In the genomic region with DNA sequence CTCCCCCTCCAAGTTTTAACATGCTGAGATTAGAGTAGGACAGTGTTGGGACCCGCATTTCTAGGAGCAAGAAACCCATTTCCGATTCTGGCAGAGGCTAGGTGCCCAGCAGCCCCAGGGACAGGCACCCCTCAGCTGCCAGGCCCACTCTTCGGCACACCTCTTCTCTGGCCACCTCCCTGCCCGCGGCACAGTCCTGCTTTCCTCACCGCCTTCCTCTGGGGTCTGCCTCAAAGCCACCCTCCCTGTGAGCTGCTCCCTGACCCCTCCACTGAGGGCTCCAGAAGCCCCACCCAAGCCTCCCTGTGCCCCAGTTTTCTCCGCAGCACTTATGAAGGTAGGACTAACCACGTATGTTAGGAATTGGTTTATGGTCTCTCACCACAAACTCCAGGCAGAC, we compare ENCODE assay signal across 17 cellular contexts.
A peak's percentile ranks its signal among the peaks of the same experiment; 100 is the strongest.
DNase-seq lines count a peak whose midpoint lies in the region; ATAC-seq, FAIRE-seq and TF ChIP-seq lines count a peak whose summit lies in the region.
"Had no signal": no experiment of that assay in that cellular context is flagged by ENCODE, and none has a peak within 500 bp of the region (broad histone marks: within the 10 kb centered on the region; RNA-seq: fewer than 3 reads in every experiment).

No MANE protein-coding gene starts in this region.

- no peak overlapping the region for H3K4me3 Mint-ChIP-seq in activated T-cell treated with anti-CD3 and anti-CD28 coated beads, Interleukin-2, amount 50 U/mL, for 24 hours

- intact Hi-C loops in left colon (cut with DNase I, micrococcal nuclease): no loop called here

- H3K36me3 ChIP-seq in bronchial epithelial cell (ENCODE audit: control insufficient read depth, insufficient read depth, low read length): peaks cover 20% of the 10 kb centered on the region
- H3K36me3 ChIP-seq in muscle layer of duodenum (ENCODE audit: control insufficient read depth in 1 of 2, insufficient read depth in 2 of 2, low read length in 2 of 2): peaks cover 8 to 9% of the 10 kb centered on the region in 2 donors
- peaks cover 0 to 4% (median 0%) of the 10 kb centered on the region in 3 donors for H3K36me3 ChIP-seq in tibial nerve

- peaks cover 15 to 51% of the 10 kb centered on the region in 2 donors for H3K4me1 ChIP-seq in muscle layer of duodenum (ENCODE audit: control insufficient read depth in 1 of 2, insufficient read depth in 2 of 2, low read length in 2 of 2)
- peaks cover 0 to 74% (median 34%) of the 10 kb centered on the region in 4 donors for H3K4me1 ChIP-seq in tibial nerve

- no peak for ATAC-seq in left colon

- peak; percentile 7 for FAIRE-seq in bronchial epithelial cell (lab: Jason Lieb, UNC)

- TF ChIP-seq EP300 in tibial nerve (IDR thresholded peaks at IDR 0.05): no peak

- no peak for TF ChIP-seq POLR2A in tibial nerve (IDR thresholded peaks at IDR 0.05)

- H3K4me1 Mint-ChIP-seq in activated T-cell treated with anti-CD3 and anti-CD28 coated beads, Interleukin-2, amount 50 U/mL, for 24 hours (ENCODE audit: low read depth): peaks cover 79% of the 10 kb centered on the region

- DNase-seq in activated T-cell treated with anti-CD3 and anti-CD28 coated beads, Interleukin-2, amount 50 U/mL, for 24 hours: no peak
- DNase-seq in activated T-cell treated with anti-CD3 and anti-CD28 coated beads, Interleukin-2, amount 50 U/mL, for 1 hour: no peak
- DNase-seq in bronchial epithelial cell (ENCODE audit: low read depth) (no peak), tibial nerve (ENCODE audit: low spot score in 2 of 2) (no peak), left colon (no peak)
- DNase-seq in activated effector memory CD4-positive, alpha-beta T cell treated with anti-CD3 and anti-CD28 coated beads, Interleukin-2, amount 50 U/mL, for 16 hours: no peak
- DNase-seq in activated CD4-positive, alpha-beta T cell treated with anti-CD3 and anti-CD28 coated beads for 4 hours: no peak
- DNase-seq: 8988T; effector CD8-positive, alpha-beta T cell; heart right ventricle; left lung; NCI-H1694 treated with DMSO at 0.1 percent for 48 hours; NCI-H774; Right ventricle myocardium superior; stimulated activated CD4-positive, alpha-beta T cell treated with anti-CD3 and anti-CD28 coated beads, Interleukin-4, amount 100 ng/mL, for 1 hour had no signal

- H3K4me3 ChIP-seq in bronchial epithelial cell (ENCODE audit: low read depth, low read length) (no peak overlapping the region), muscle layer of duodenum (ENCODE audit: low read depth in 1 of 2, low read length in 2 of 2) (no peak overlapping the region), tibial nerve (no peak overlapping the region)
- H3K4me3 ChIP-seq: heart right ventricle, left lung had no signal

- TF ChIP-seq CTCF in bronchial epithelial cell (IDR thresholded peaks at IDR 0.05; ENCODE audit: insufficient read depth, low read length, severe bottlenecking): no peak
- TF ChIP-seq CTCF in tibial nerve (IDR thresholded peaks at IDR 0.05): no peak

- H3K27ac ChIP-seq in muscle layer of duodenum (ENCODE audit: low read length) (peak overlapping the region; percentile 21), tibial nerve (peak overlapping the region; percentile 77 to 90 (median 86))

- H3K27ac Mint-ChIP-seq in activated T-cell treated with anti-CD3 and anti-CD28 coated beads, Interleukin-2, amount 50 U/mL, for 24 hours: peak overlapping the region; percentile 72
- H3K27ac Mint-ChIP-seq: progenitor cell of endocrine pancreas had no signal

- H3K9me3 ChIP-seq in muscle layer of duodenum (ENCODE audit: control insufficient read depth in 1 of 2, low read length in 2 of 2) (no peaks in the 10 kb centered on the region), tibial nerve (no peaks in the 10 kb centered on the region)
- H3K9me3 ChIP-seq: heart right ventricle, left lung had no signal

- H3K36me3 Mint-ChIP-seq in activated T-cell treated with anti-CD3 and anti-CD28 coated beads, Interleukin-2, amount 50 U/mL, for 24 hours (ENCODE audit: low read depth): peaks cover 76% of the 10 kb centered on the region

- 88 to 91% methylated on average over 8 of the region's 8 CpGs for WGBS in tibial nerve, 2 donors

- H3K27me3 ChIP-seq in bronchial epithelial cell (ENCODE audit: control insufficient read depth, insufficient read depth, low read length) (no peaks in the 10 kb centered on the region), muscle layer of duodenum (ENCODE audit: low read depth, low read length) (no peaks in the 10 kb centered on the region), tibial nerve (no peaks in the 10 kb centered on the region)
- H3K27me3 ChIP-seq: heart right ventricle, left lung had no signal

- H3K27me3 Mint-ChIP-seq in activated T-cell treated with anti-CD3 and anti-CD28 coated beads, Interleukin-2, amount 50 U/mL, for 24 hours: no peaks in the 10 kb centered on the region
- H3K27me3 Mint-ChIP-seq: progenitor cell of endocrine pancreas had no signal

- H3K9me3 Mint-ChIP-seq in activated T-cell treated with anti-CD3 and anti-CD28 coated beads, Interleukin-2, amount 50 U/mL, for 24 hours: no peaks in the 10 kb centered on the region
